ENCODE assay signal across 27 cellular contexts in genomic region chr13:113390874-113391497, GRCh38. TPM values are rescaled to one million over a fixed set of nuclear protein-coding genes. Genes with fewer than 3 reads are reported as not detected.
DNase-seq lines count a peak whose midpoint lies in the region; ATAC-seq, FAIRE-seq and TF ChIP-seq lines count a peak whose summit lies in the region.
"Had no signal": no experiment of that assay in that cellular context is flagged by ENCODE, and none has a peak within 500 bp of the region (broad histone marks: within the 10 kb centered on the region; RNA-seq: fewer than 3 reads in every experiment).

No MANE protein-coding gene starts in this region.

- peaks cover 35% of the 10 kb centered on the region for H3K9me3 Mint-ChIP-seq in WTC11
- H3K9me3 Mint-ChIP-seq: activated CD4-positive, alpha-beta T cell treated with anti-CD3 and anti-CD28 coated beads, Interleukin-2, amount 10 ng/mL, durations not matched to agents 24 days and 14 days; activated T-cell treated with anti-CD3 and anti-CD28 coated beads, Interleukin-2, amount 50 U/mL, for 24 hours had no signal

- peaks cover 47% of the 10 kb centered on the region for H3K36me3 Mint-ChIP-seq in WTC11
- H3K36me3 Mint-ChIP-seq: CD8-positive, alpha-beta memory T cell had no signal

- WGBS in heart left ventricle, 4 donors: 55 to 57% (median 56%) methylated on average over 10 of the region's 10 CpGs

- H3K4me1 ChIP-seq in heart left ventricle (peaks cover 0 to 14% (median 7%) of the 10 kb centered on the region in 12 donors), iPS-20b (ENCODE audit: insufficient read depth, low read length) (peaks cover 8% of the 10 kb centered on the region; the same call in 1 of the 2 replicates)

- TF ChIP-seq CTCF in heart left ventricle (IDR thresholded peaks at IDR 0.05): no peak
- TF ChIP-seq CTCF in WTC11 (IDR thresholded peaks at IDR 0.05): no peak

- ATAC-seq in heart left ventricle (no peak), WTC11 (peak; percentile 70), GM21381 (IDR thresholded peaks at IDR 0.05; ENCODE audit: unreplicated experiment) (no peak), HG03025 (IDR thresholded peaks at IDR 0.05; ENCODE audit: low FRiP score, unreplicated experiment) (no peak)
- ATAC-seq: right cardiac atrium had no signal

- FAIRE-seq in urothelium cell line (lab: Jason Lieb, UNC): peak; percentile 95
- FAIRE-seq: G401.6, GM19239 had no signal

- CTCF ChIA-PET in WTC11 (lab: Charles Lee): interaction anchor here (0.5 to 4.3 kb wide), 21 partner anchors 11 to 301 kb away, joined by 3 to 34 read pairs (median 5); partner anchors contain the start of gene GRTP1

- H3K27me3 Mint-ChIP-seq in WTC11 (ENCODE audit: low read depth): peaks cover 13% of the 10 kb centered on the region
- H3K27me3 Mint-ChIP-seq: activated T-cell treated with anti-CD3 and anti-CD28 coated beads, Interleukin-2, amount 50 U/mL, for 24 hours had no signal

- H3K4me3 ChIP-seq in heart left ventricle (no peak overlapping the region), iPS-20b (ENCODE audit: low read length) (peak overlapping the region; percentile 34; the same call in 1 of the 2 replicates)
- H3K4me3 ChIP-seq: spleen, transverse colon had no signal

- H3K4me3 Mint-ChIP-seq in WTC11: no peak overlapping the region
- H3K4me3 Mint-ChIP-seq: activated CD4-positive, alpha-beta T cell treated with anti-CD3 and anti-CD28 coated beads, Interleukin-2, amount 10 ng/mL, durations not matched to agents 24 days and 14 days; activated T-cell treated with anti-CD3 and anti-CD28 coated beads, Interleukin-2, amount 50 U/mL, for 24 hours; T-helper 1 cell treated with Interleukin-12 subunit alpha and Interleukin-12 subunit beta and Interleukin-4 antibody, amounts not matched to agents 30 μg/mL and 1 μg/mL, for 36 hours had no signal

- peak overlapping the region; percentile 80 for H3K27ac Mint-ChIP-seq in WTC11
- H3K27ac Mint-ChIP-seq: activated CD4-positive, alpha-beta T cell treated with anti-CD3 and anti-CD28 coated beads, Interleukin-2, amount 10 ng/mL, durations not matched to agents 24 days and 14 days; activated T-cell treated with anti-CD3 and anti-CD28 coated beads, Interleukin-2, amount 50 U/mL, for 24 hours; T-helper 1 cell treated with Interleukin-12 subunit alpha and Interleukin-12 subunit beta and Interleukin-4 antibody, amounts not matched to agents 30 μg/mL and 1 μg/mL, for 36 hours had no signal

- peak overlapping the region; percentile 45; the same call in 1 of the 2 replicates for H3K9ac ChIP-seq in iPS-20b (ENCODE audit: low read depth, low read length)

- H3K27ac ChIP-seq in heart left ventricle (no peak overlapping the region), iPS-20b (ENCODE audit: low read length) (peak overlapping the region; percentile 9)
- H3K27ac ChIP-seq: epithelial cell of prostate, RWPE1, spleen, transverse colon had no signal

- TF ChIP-seq POLR2A in heart left ventricle (IDR thresholded peaks at IDR 0.05): no peak

- peak; percentile 22 for DNase-seq in cardiac septum (ENCODE audit: low spot score)
- DNase-seq in heart left ventricle: no peak
- peak; percentile 60 for DNase-seq in WTC11 (ENCODE audit: low spot score)
- no peak for DNase-seq in urothelium cell line (ENCODE audit: low spot score)
- no peak for DNase-seq in germinal center (ENCODE audit: low spot score)
- DNase-seq: activated CD4-positive, alpha-beta T cell treated with anti-CD3 and anti-CD28 coated beads, Interleukin-2, amount 10 ng/mL, durations not matched to agents 24 days and 14 days; activated naive CD4-positive, alpha-beta T cell; activated T-cell treated with anti-CD3 and anti-CD28 coated beads, Interleukin-2, amount 50 U/mL, for 24 hours; CD8-positive, alpha-beta memory T cell; cerebellar nuclear complex; DMS153; glutamatergic neuron; NCI-H1092 treated with DMSO at 0.1 percent for 48 hours; NCI-H187; NCI-H524 treated with DMSO at 0.1 percent for 48 hours; right cardiac atrium; spleen; transverse colon had no signal

- H3K4me1 Mint-ChIP-seq in WTC11: peaks cover 25% of the 10 kb centered on the region

- POLR2A ChIA-PET in WTC11 (lab: Charles Lee): no interaction called here

- no peaks in the 10 kb centered on the region for H3K36me3 ChIP-seq in heart left ventricle
- H3K36me3 ChIP-seq in iPS-20b (ENCODE audit: insufficient read depth, low read depth, low read length): no peaks in the 10 kb centered on the region
- H3K36me3 ChIP-seq: spleen, transverse colon had no signal

- peaks cover 0 to 16% (median 0%) of the 10 kb centered on the region in 12 donors for H3K9me3 ChIP-seq in heart left ventricle
- peaks cover 38% of the 10 kb centered on the region for H3K9me3 ChIP-seq in iPS-20b (ENCODE audit: insufficient read depth, low read depth, low read length)

- no peaks in the 10 kb centered on the region for H3K27me3 ChIP-seq in heart left ventricle
- H3K27me3 ChIP-seq in iPS-20b (ENCODE audit: insufficient read depth, low read length): no peaks in the 10 kb centered on the region
- H3K27me3 ChIP-seq: spleen, transverse colon had no signal

- intact Hi-C loops in cardiac septum (cut with DNase I) (loop anchor here (5.0 kb wide), 3 partner anchors 114 to 449 kb away; no protein-coding TSS in a partner anchor), heart left ventricle (cut with DNase I) (loop anchor here in 9 of 10 donors (5.0 to 10.0 kb wide), 10 partner anchors 94 to 454 kb away; partner anchors contain the start of gene LAMP1 (in 3 of the 9))

TF ChIP-seq in WTC11, 78 proteins besides CTCF, POLR2A, EP300 and RAD21 (continues in another document):
- TF ChIP-seq ZNF396 (CRISPR knock-in tag; IDR thresholded peaks at IDR 0.05; ENCODE audit: borderline replicate concordance) (no peak), JUN (CRISPR knock-in tag; IDR thresholded peaks at IDR 0.05) (no peak), JAZF1 (CRISPR knock-in tag; IDR thresholded peaks at IDR 0.05) (no peak), FOXP4 (CRISPR knock-in tag; IDR thresholded peaks at IDR 0.05) (no peak), PRDM15 (CRISPR knock-in tag; IDR thresholded peaks at IDR 0.05) (no peak)

RNA-seq across cellular contexts. Expression of gene GRTP1, which starts 27.1 kb away (rescaled TPM):
- total RNA-seq in cardiac septum: 0.70 TPM
- under 1 TPM in 7 of 9 donors, not detected in 2; 0.36 to 1.00 (median 0.61) TPM for total RNA-seq in heart left ventricle
- 1 to 10 TPM; 1.3 to 3.5 TPM for polyA plus RNA-seq in heart left ventricle
- total RNA-seq in WTC11 (2021): 59.0 to 62.0 TPM (median 60.0 TPM) in 3 replicates
- total RNA-seq: activated CD4-positive, alpha-beta T cell treated with anti-CD3 and anti-CD28 coated beads, Interleukin-2, amount 10 ng/mL, durations not matched to agents 24 days and 14 days; activated CD8-positive, alpha-beta memory T cell treated with anti-CD3 and anti-CD28 coated beads for 36 hours; CD8-positive, alpha-beta memory T cell had no signal
- polyA plus RNA-seq: CD8-positive, alpha-beta memory T cell had no signal

Comparison
In these comparisons a context has a peak if more than half of its experiments do, and no peak if none do; other contexts are left out.
1. DNase-seq: peak in cardiac septum (single experiment) and WTC11 (single experiment); none in heart left ventricle (0 of 5), urothelium cell line (single experiment) and germinal center (single experiment).
2. RNA of gene GRTP1, which starts 27.1 kb away (total RNA-seq): 59.0 to 62.0 TPM in WTC11; 0.70 TPM in cardiac septum (single experiment) and 0.36 to 1.00 TPM in heart left ventricle; every median in the first group is over 10 times any median in the second.